ENCODE assay signal across 8 cellular contexts in genomic region chr6:30954631-30955366, GRCh38. TPM values are rescaled to one million over a fixed set of nuclear protein-coding genes. Genes with fewer than 3 reads are reported as not detected.
DNase-seq lines count a peak whose midpoint lies in the region; ATAC-seq and TF ChIP-seq lines count a peak whose summit lies in the region.

No MANE protein-coding gene starts in this region.

- H3K9ac ChIP-seq in iPS-20b (ENCODE audit: low read depth, low read length) (peak overlapping the region; percentile 66; the same call in 1 of the 2 replicates), smooth muscle cell (ENCODE audit: low read depth) (peak overlapping the region; percentile 26)

- H3K27ac ChIP-seq in iPS-20b (ENCODE audit: low read length) (no peak overlapping the region), smooth muscle cell (ENCODE audit: low read depth) (no peak overlapping the region)

- peaks cover 5% of the 10 kb centered on the region; the same call in 1 of the 2 replicates for H3K4me1 ChIP-seq in iPS-20b (ENCODE audit: insufficient read depth, low read length)
- peaks cover 11% of the 10 kb centered on the region for H3K4me1 ChIP-seq in smooth muscle cell (ENCODE audit: low read depth)

- no peaks in the 10 kb centered on the region for H3K36me3 ChIP-seq in iPS-20b (ENCODE audit: insufficient read depth, low read depth, low read length)
- H3K36me3 ChIP-seq in smooth muscle cell (ENCODE audit: low read depth): no peaks in the 10 kb centered on the region

- H3K4me3 ChIP-seq in HFF-Myc (replicated peaks; ENCODE audit: low read depth, low read length) (peak overlapping the region; percentile 38), iPS-20b (ENCODE audit: low read length) (peak overlapping the region; percentile 66), smooth muscle cell (peak overlapping the region; percentile 53)

- no peaks in the 10 kb centered on the region for H4K20me1 ChIP-seq in smooth muscle cell (ENCODE audit: low read depth)

- H3K4me3 Mint-ChIP-seq in activated CD8-positive, alpha-beta T cell treated with anti-CD3 and anti-CD28 coated beads for 36 hours: peak overlapping the region; percentile 76

- intact Hi-C loops in activated CD8-positive, alpha-beta T cell treated with anti-CD3 and anti-CD28 coated beads for 36 hours (cut with micrococcal nuclease): no loop called here

- no peaks in the 10 kb centered on the region for H3K9me3 Mint-ChIP-seq in activated CD8-positive, alpha-beta T cell treated with anti-CD3 and anti-CD28 coated beads for 36 hours

- 58% methylated on average over 9 of the region's 9 CpGs for WGBS in smooth muscle cell (ENCODE audit: low lambda C conversion rate)

- H3K79me2 ChIP-seq in smooth muscle cell (ENCODE audit: low read depth): no peaks in the 10 kb centered on the region

- POLR2A ChIA-PET in activated CD8-positive, alpha-beta T cell treated with anti-CD3 and anti-CD28 coated beads for 36 hours (lab: Charles Lee): interaction anchor here (1.2 to 1.9 kb wide), 7 partner anchors 9 to 125 kb away, joined by 3 to 14 read pairs (median 5); partner anchors contain the start of genes GTF2H4 and VARS2

- H3K27me3 ChIP-seq in iPS-20b (ENCODE audit: insufficient read depth, low read length): peaks cover 72% of the 10 kb centered on the region
- peaks cover 78% of the 10 kb centered on the region for H3K27me3 ChIP-seq in smooth muscle cell (ENCODE audit: low read depth)

- no peak for ATAC-seq in activated CD8-positive, alpha-beta T cell treated with anti-CD3 and anti-CD28 coated beads for 36 hours

- DNase-seq in HFF-Myc (ENCODE audit: extremely low read depth, low read depth): no peak
- DNase-seq in activated CD8-positive, alpha-beta T cell treated with anti-CD3 and anti-CD28 coated beads for 36 hours: no peak
- DNase-seq in smooth muscle cell (lab: John Stamatoyannopoulos, UW; ENCODE audit: unreplicated experiment): no peak
- DNase-seq in NCI-H2029 treated with DMSO at 0.1 percent for 48 hours (lab: John Stamatoyannopoulos, UW): no peak
- DNase-seq in NCI-H82 treated with DMSO at 0.1 percent for 48 hours (lab: John Stamatoyannopoulos, UW; ENCODE audit: unreplicated experiment): no peak
- DNase-seq in midbrain (lab: John Stamatoyannopoulos, UW): no peak
- no peak for DNase-seq in NCI-H510A (lab: John Stamatoyannopoulos, UW)

- peaks cover 4% of the 10 kb centered on the region; the same call in 1 of the 2 replicates for H3K9me3 ChIP-seq in iPS-20b (ENCODE audit: insufficient read depth, low read depth, low read length)
- H3K9me3 ChIP-seq in smooth muscle cell (replicated peaks; ENCODE audit: low read depth): no peaks in the 10 kb centered on the region

- H3K27me3 Mint-ChIP-seq in activated CD8-positive, alpha-beta T cell treated with anti-CD3 and anti-CD28 coated beads for 36 hours: peaks cover 31% of the 10 kb centered on the region

- no peaks in the 10 kb centered on the region for H3K36me3 Mint-ChIP-seq in activated CD8-positive, alpha-beta T cell treated with anti-CD3 and anti-CD28 coated beads for 36 hours (ENCODE audit: low read depth)

- TF ChIP-seq CTCF in HFF-Myc (IDR thresholded peaks at IDR 0.05; ENCODE audit: low read depth, low read length, missing control alignments): no peak
- TF ChIP-seq CTCF in activated CD8-positive, alpha-beta T cell treated with anti-CD3 and anti-CD28 coated beads for 36 hours (IDR thresholded peaks at IDR 0.05): no peak
- no peak for TF ChIP-seq CTCF in smooth muscle cell (IDR thresholded peaks at IDR 0.05; ENCODE audit: borderline replicate concordance, insufficient read depth, poor library complexity, severe bottlenecking)

- peaks cover 22% of the 10 kb centered on the region for H3K4me1 Mint-ChIP-seq in activated CD8-positive, alpha-beta T cell treated with anti-CD3 and anti-CD28 coated beads for 36 hours (ENCODE audit: low read depth)

- no peaks in the 10 kb centered on the region for H3F3A ChIP-seq in smooth muscle cell (ENCODE audit: low read depth)

- peak overlapping the region; percentile 57 for H2AFZ ChIP-seq in smooth muscle cell (ENCODE audit: low read depth)

- peak overlapping the region; percentile 58 for H3K27ac Mint-ChIP-seq in activated CD8-positive, alpha-beta T cell treated with anti-CD3 and anti-CD28 coated beads for 36 hours

- CTCF ChIA-PET in activated CD8-positive, alpha-beta T cell treated with anti-CD3 and anti-CD28 coated beads for 36 hours (lab: Charles Lee): interaction anchor here (0.9 to 2.1 kb wide), 8 partner anchors 25 to 132 kb away, joined by 3 to 14 read pairs (median 4); partner anchors contain the start of gene VARS2

- peak overlapping the region; percentile 94 for H3K4me2 ChIP-seq in smooth muscle cell

RNA-seq across cellular contexts. Expression of gene MUCL3, which starts 14.0 kb away (rescaled TPM):
- total RNA-seq in activated CD8-positive, alpha-beta T cell treated with anti-CD3 and anti-CD28 coated beads for 36 hours: not detected
- total RNA-seq in smooth muscle cell: 0.31 TPM in 1 of 2 replicates, not detected in the other
- not detected in 2 replicates for polyA plus RNA-seq in smooth muscle cell

RNA-seq across cellular contexts. Expression of gene SFTA2, which starts 22.8 kb away (rescaled TPM):
- total RNA-seq in activated CD8-positive, alpha-beta T cell treated with anti-CD3 and anti-CD28 coated beads for 36 hours: not detected
- total RNA-seq in smooth muscle cell: not detected in 2 replicates
- not detected in 2 replicates for polyA plus RNA-seq in smooth muscle cell

RNA-seq across cellular contexts. Expression of gene MUC21, which starts 28.7 kb away (rescaled TPM):
- not detected for total RNA-seq in activated CD8-positive, alpha-beta T cell treated with anti-CD3 and anti-CD28 coated beads for 36 hours
- total RNA-seq in smooth muscle cell: not detected in 2 replicates
- not detected in 2 replicates for polyA plus RNA-seq in smooth muscle cell

RNA-seq across cellular contexts. Expression of gene VARS2, which starts 40.8 kb away (rescaled TPM):
- 10 to 100 TPM; 83.0 to 84.0 TPM for total RNA-seq in activated CD8-positive, alpha-beta T cell treated with anti-CD3 and anti-CD28 coated beads for 36 hours
- total RNA-seq in smooth muscle cell: 15.1 and 18.4 TPM in 2 replicates
- 15.4 and 19.6 TPM in 2 replicates for polyA plus RNA-seq in smooth muscle cell

RNA-seq across cellular contexts. Expression of gene GTF2H4, which starts 46.8 kb away (rescaled TPM):
- 10 to 100 TPM; 37.1 to 41.9 TPM for total RNA-seq in activated CD8-positive, alpha-beta T cell treated with anti-CD3 and anti-CD28 coated beads for 36 hours
- 15.6 and 24.8 TPM in 2 replicates for total RNA-seq in smooth muscle cell
- polyA plus RNA-seq in smooth muscle cell: 7.2 and 9.5 TPM in 2 replicates
